ENCODE assay signal across 30 cellular contexts in genomic region chr9:130462685-130463084, GRCh38. TPM values are rescaled to one million over a fixed set of nuclear protein-coding genes. Genes with fewer than 3 reads are reported as not detected.
"Had no signal": no experiment of that assay in that cellular context is flagged by ENCODE, and none has a peak within 500 bp of the region (broad histone marks: within the 10 kb centered on the region; RNA-seq: fewer than 3 reads in every experiment).

No MANE protein-coding gene starts in this region.

- H3K27ac ChIP-seq: adrenal gland, ascending aorta, heart left ventricle had no signal

- H3K4me3 ChIP-seq: adrenal gland, ascending aorta, heart left ventricle had no signal

- H3K36me3 Mint-ChIP-seq: activated CD4-positive, alpha-beta memory T cell treated with anti-CD3 and anti-CD28 coated beads for 36 hours; activated CD8-positive, alpha-beta memory T cell treated with anti-CD3 and anti-CD28 coated beads, Interleukin-2, amount 10 ng/mL, durations not matched to agents 7 days and 5 days; activated naive CD4-positive, alpha-beta T cell treated with anti-CD3 and anti-CD28 coated beads, Interleukin-2, amount 50 U/mL, for 24 hours; activated naive CD8-positive, alpha-beta T cell treated with anti-CD3 and anti-CD28 coated beads for 36 hours; brain had no signal

- H3K4me1 Mint-ChIP-seq: activated CD4-positive, alpha-beta T cell treated with anti-CD3 and anti-CD28 coated beads for 36 hours; activated CD4-positive, alpha-beta T cell treated with anti-CD3 and anti-CD28 coated beads, Interleukin-2, amount 10 ng/mL, durations not matched to agents 24 days and 14 days; activated CD8-positive, alpha-beta memory T cell treated with anti-CD3 and anti-CD28 coated beads, Interleukin-2, amount 10 ng/mL, durations not matched to agents 7 days and 5 days; activated naive CD4-positive, alpha-beta T cell treated with anti-CD3 and anti-CD28 coated beads, Interleukin-2, amount 50 U/mL, for 24 hours; activated naive CD8-positive, alpha-beta T cell treated with anti-CD3 and anti-CD28 coated beads for 36 hours; activated naive CD8-positive, alpha-beta T cell treated with anti-CD3 and anti-CD28 coated beads, Interleukin-2, amount 50 U/mL, for 24 hours had no signal

- H3K27ac Mint-ChIP-seq: activated CD4-positive, alpha-beta memory T cell treated with anti-CD3 and anti-CD28 coated beads for 36 hours; activated CD4-positive, alpha-beta T cell treated with anti-CD3 and anti-CD28 coated beads for 36 hours; activated CD4-positive, alpha-beta T cell treated with anti-CD3 and anti-CD28 coated beads, Interleukin-2, amount 10 ng/mL, durations not matched to agents 24 days and 14 days; activated CD8-positive, alpha-beta memory T cell treated with anti-CD3 and anti-CD28 coated beads, Interleukin-2, amount 10 ng/mL, durations not matched to agents 7 days and 5 days; activated CD8-positive, alpha-beta T cell treated with anti-CD3 and anti-CD28 coated beads, Interleukin-2, amount 10 ng/mL, durations not matched to agents 7 days and 5 days; activated naive CD4-positive, alpha-beta T cell treated with anti-CD3 and anti-CD28 coated beads for 36 hours; activated naive CD4-positive, alpha-beta T cell treated with anti-CD3 and anti-CD28 coated beads, Interleukin-2, amount 50 U/mL, for 24 hours; activated naive CD8-positive, alpha-beta T cell treated with anti-CD3 and anti-CD28 coated beads for 36 hours; activated naive CD8-positive, alpha-beta T cell treated with anti-CD3 and anti-CD28 coated beads, Interleukin-2, amount 50 U/mL, for 24 hours; activated T-helper 1 cell treated with anti-CD3 and anti-CD28 coated beads, Interleukin-12 subunit alpha, Interleukin-12 subunit beta, Interleukin-2, Interleukin-4 antibody, amounts not matched to agents 30 ng/mL and 10 ng/mL and 1 ng/mL, durations not matched to agents 14 hours and 24 hours and 36 hours; activated T-helper 2 cell treated with anti-CD3 and anti-CD28 coated beads, Interferon-gamma antibody, Interleukin-2, Interleukin-4, amounts not matched to agents 10 μg/mL and 5 μg/mL and 100 μg/mL, durations not matched to agents 14 hours and 24 hours and 36 hours; brain; endodermal cell; T-helper 17 cell had no signal

- ATAC-seq: activated CD4-positive, alpha-beta T cell treated with anti-CD3 and anti-CD28 coated beads for 36 hours; activated CD8-positive, alpha-beta memory T cell treated with anti-CD3 and anti-CD28 coated beads, Interleukin-2, amount 10 ng/mL, durations not matched to agents 7 days and 5 days; activated CD8-positive, alpha-beta T cell treated with anti-CD3 and anti-CD28 coated beads, Interleukin-2, amount 10 ng/mL, durations not matched to agents 7 days and 5 days; activated naive CD8-positive, alpha-beta T cell treated with anti-CD3 and anti-CD28 coated beads, Interleukin-2, amount 50 U/mL, for 24 hours; esophagus mucosa; heart left ventricle; T-helper 17 cell had no signal

- H3K4me1 ChIP-seq: adrenal gland, ascending aorta had no signal

- DNase-seq: activated CD4-positive, alpha-beta memory T cell treated with anti-CD3 and anti-CD28 coated beads for 36 hours; activated CD4-positive, alpha-beta T cell treated with anti-CD3 and anti-CD28 coated beads for 36 hours; activated CD4-positive, alpha-beta T cell treated with anti-CD3 and anti-CD28 coated beads, Interleukin-2, amount 10 ng/mL, durations not matched to agents 24 days and 14 days; activated CD4-positive, CD25-positive, alpha-beta regulatory T cell; activated CD4-positive, CD25-positive, alpha-beta regulatory T cell treated with anti-CD3 and anti-CD28 coated beads, Interleukin-2, amount 50 U/mL, for 72 hours; activated CD8-positive, alpha-beta memory T cell treated with anti-CD3 and anti-CD28 coated beads, Interleukin-2, amount 10 ng/mL, durations not matched to agents 7 days and 5 days; activated CD8-positive, alpha-beta memory T cell treated with anti-CD3 and anti-CD28 coated beads, Interleukin-2, amount 50 U/mL, for 4 hours; activated CD8-positive, alpha-beta T cell treated with anti-CD3 and anti-CD28 coated beads, Interleukin-2, amount 10 ng/mL, durations not matched to agents 7 days and 5 days; activated effector memory CD4-positive, alpha-beta T cell treated with anti-CD3 and anti-CD28 coated beads, Interleukin-2, amount 50 U/mL, for 16 hours; activated naive CD4-positive, alpha-beta T cell treated with anti-CD3 and anti-CD28 coated beads for 36 hours; activated naive CD8-positive, alpha-beta T cell treated with anti-CD3 and anti-CD28 coated beads for 36 hours; activated naive CD8-positive, alpha-beta T cell treated with anti-CD3 and anti-CD28 coated beads, Interleukin-2, amount 50 U/mL, for 24 hours; activated T-cell treated with anti-CD3 and anti-CD28 coated beads, Interleukin-2, amount 50 U/mL, for 1 hour; activated T-cell treated with anti-CD3 and anti-CD28 coated beads, Interleukin-2, amount 50 U/mL, for 48 hours; adrenal gland; amygdala; cortex of kidney; dermis blood vessel endothelial cell; effector CD8-positive, alpha-beta T cell; endodermal cell; foreskin fibroblast; heart left ventricle; hypothalamus; T-helper 17 cell had no signal

- H3K4me3 Mint-ChIP-seq: activated CD4-positive, alpha-beta memory T cell treated with anti-CD3 and anti-CD28 coated beads for 36 hours; activated CD4-positive, alpha-beta T cell treated with anti-CD3 and anti-CD28 coated beads for 36 hours; activated CD4-positive, alpha-beta T cell treated with anti-CD3 and anti-CD28 coated beads, Interleukin-2, amount 10 ng/mL, durations not matched to agents 24 days and 14 days; activated CD8-positive, alpha-beta memory T cell treated with anti-CD3 and anti-CD28 coated beads, Interleukin-2, amount 10 ng/mL, durations not matched to agents 7 days and 5 days; activated CD8-positive, alpha-beta T cell treated with anti-CD3 and anti-CD28 coated beads, Interleukin-2, amount 10 ng/mL, durations not matched to agents 7 days and 5 days; activated naive CD4-positive, alpha-beta T cell treated with anti-CD3 and anti-CD28 coated beads for 36 hours; activated naive CD4-positive, alpha-beta T cell treated with anti-CD3 and anti-CD28 coated beads, Interleukin-2, amount 50 U/mL, for 24 hours; activated naive CD8-positive, alpha-beta T cell treated with anti-CD3 and anti-CD28 coated beads for 36 hours; activated naive CD8-positive, alpha-beta T cell treated with anti-CD3 and anti-CD28 coated beads, Interleukin-2, amount 50 U/mL, for 24 hours; activated T-helper 1 cell treated with anti-CD3 and anti-CD28 coated beads, Interleukin-12 subunit alpha, Interleukin-12 subunit beta, Interleukin-2, Interleukin-4 antibody, amounts not matched to agents 30 ng/mL and 10 ng/mL and 1 ng/mL, durations not matched to agents 14 hours and 24 hours and 36 hours; brain; endodermal cell; T-helper 17 cell had no signal

- H3K27me3 ChIP-seq: adrenal gland, ascending aorta, heart left ventricle had no signal

- H3K9me3 Mint-ChIP-seq: activated CD4-positive, alpha-beta memory T cell treated with anti-CD3 and anti-CD28 coated beads for 36 hours; activated CD4-positive, alpha-beta T cell treated with anti-CD3 and anti-CD28 coated beads, Interleukin-2, amount 10 ng/mL, durations not matched to agents 24 days and 14 days; activated naive CD4-positive, alpha-beta T cell treated with anti-CD3 and anti-CD28 coated beads for 36 hours; activated naive CD4-positive, alpha-beta T cell treated with anti-CD3 and anti-CD28 coated beads, Interleukin-2, amount 50 U/mL, for 24 hours; activated naive CD8-positive, alpha-beta T cell treated with anti-CD3 and anti-CD28 coated beads for 36 hours; activated naive CD8-positive, alpha-beta T cell treated with anti-CD3 and anti-CD28 coated beads, Interleukin-2, amount 50 U/mL, for 24 hours; activated T-helper 1 cell treated with anti-CD3 and anti-CD28 coated beads, Interleukin-12 subunit alpha, Interleukin-12 subunit beta, Interleukin-2, Interleukin-4 antibody, amounts not matched to agents 30 ng/mL and 10 ng/mL and 1 ng/mL, durations not matched to agents 14 hours and 24 hours and 36 hours; activated T-helper 2 cell treated with anti-CD3 and anti-CD28 coated beads, Interferon-gamma antibody, Interleukin-2, Interleukin-4, amounts not matched to agents 10 μg/mL and 5 μg/mL and 100 μg/mL, durations not matched to agents 14 hours and 24 hours and 36 hours; endodermal cell had no signal

- H3K9me3 ChIP-seq: adrenal gland, ascending aorta, heart left ventricle had no signal

- H3K36me3 ChIP-seq: adrenal gland had no signal

RNA-seq across cellular contexts. Expression of gene ASS1, which starts 17.9 kb away (rescaled TPM):
- total RNA-seq: T-helper 17 cell had no signal
